ENCODE assay signal across 1 cellular context in the genomic region with DNA sequence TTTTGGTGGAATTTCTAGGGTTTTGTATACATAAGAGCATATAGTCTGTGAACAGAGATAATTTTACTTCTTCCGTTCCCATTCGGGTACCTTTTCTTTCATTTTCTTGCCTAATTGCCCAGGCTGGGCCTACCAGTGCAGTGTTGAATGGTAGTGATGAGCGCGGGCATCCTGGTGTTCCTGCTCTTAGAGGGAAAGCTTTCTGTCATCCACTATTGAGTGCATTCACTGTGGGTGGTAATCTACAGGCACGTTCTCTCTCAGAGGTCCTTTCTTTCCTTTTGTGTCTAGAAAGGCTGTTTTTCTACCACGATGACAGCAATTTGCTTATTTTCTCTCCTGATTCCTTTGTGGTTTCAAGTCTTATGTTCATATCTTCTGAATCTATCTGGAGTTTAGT.
A peak's percentile ranks its signal among the peaks of the same experiment; 100 is the strongest.
TF ChIP-seq lines count a peak whose summit lies in the region.

No MANE protein-coding gene starts in this region.

TF ChIP-seq in neural cell, 6 proteins besides CTCF, POLR2A, EP300 and RAD21 (continued from another document):
- TF ChIP-seq, protein P1, sequence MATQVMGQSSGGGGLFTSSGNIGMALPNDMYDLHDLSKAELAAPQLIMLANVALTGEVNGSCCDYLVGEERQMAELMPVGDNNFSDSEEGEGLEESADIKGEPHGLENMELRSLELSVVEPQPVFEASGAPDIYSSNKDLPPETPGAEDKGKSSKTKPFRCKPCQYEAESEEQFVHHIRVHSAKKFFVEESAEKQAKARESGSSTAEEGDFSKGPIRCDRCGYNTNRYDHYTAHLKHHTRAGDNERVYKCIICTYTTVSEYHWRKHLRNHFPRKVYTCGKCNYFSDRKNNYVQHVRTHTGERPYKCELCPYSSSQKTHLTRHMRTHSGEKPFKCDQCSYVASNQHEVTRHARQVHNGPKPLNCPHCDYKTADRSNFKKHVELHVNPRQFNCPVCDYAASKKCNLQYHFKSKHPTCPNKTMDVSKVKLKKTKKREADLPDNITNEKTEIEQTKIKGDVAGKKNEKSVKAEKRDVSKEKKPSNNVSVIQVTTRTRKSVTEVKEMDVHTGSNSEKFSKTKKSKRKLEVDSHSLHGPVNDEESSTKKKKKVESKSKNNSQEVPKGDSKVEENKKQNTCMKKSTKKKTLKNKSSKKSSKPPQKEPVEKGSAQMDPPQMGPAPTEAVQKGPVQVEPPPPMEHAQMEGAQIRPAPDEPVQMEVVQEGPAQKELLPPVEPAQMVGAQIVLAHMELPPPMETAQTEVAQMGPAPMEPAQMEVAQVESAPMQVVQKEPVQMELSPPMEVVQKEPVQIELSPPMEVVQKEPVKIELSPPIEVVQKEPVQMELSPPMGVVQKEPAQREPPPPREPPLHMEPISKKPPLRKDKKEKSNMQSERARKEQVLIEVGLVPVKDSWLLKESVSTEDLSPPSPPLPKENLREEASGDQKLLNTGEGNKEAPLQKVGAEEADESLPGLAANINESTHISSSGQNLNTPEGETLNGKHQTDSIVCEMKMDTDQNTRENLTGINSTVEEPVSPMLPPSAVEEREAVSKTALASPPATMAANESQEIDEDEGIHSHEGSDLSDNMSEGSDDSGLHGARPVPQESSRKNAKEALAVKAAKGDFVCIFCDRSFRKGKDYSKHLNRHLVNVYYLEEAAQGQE (IDR thresholded peaks at IDR 0.05; ENCODE audit: borderline replicate concordance): peak; percentile 80
